1 cellular context compared by ENCODE assay signal in the genomic region with DNA sequence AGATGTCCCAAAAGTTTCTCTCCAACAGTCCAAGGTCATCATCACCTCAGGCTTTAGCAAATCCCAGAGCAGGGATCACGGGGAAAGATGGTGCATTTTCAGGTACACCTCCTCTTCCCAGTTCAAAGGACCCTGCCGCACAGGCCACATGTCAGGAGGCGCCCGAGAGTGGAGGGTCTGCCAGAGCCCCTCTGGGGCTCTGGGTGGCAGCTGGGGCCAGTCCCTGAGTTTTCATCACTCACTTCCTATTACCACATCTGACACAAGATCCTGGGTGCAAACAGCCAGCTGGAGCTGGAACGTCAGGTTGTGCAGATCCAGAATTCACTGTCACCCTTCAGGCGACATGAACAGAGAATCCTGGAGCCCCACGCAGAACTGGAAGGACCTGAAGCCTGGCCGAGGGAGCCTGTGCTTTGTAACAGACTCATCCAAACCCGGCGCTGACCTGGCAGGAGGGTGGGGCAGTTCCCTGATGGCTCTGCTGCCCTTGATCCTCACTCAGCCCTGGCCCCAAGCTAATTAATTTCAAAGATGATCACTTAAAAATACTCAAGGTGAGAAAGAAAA.
TF ChIP-seq lines count a peak whose summit lies in the region.

No MANE protein-coding gene starts in this region.

TF ChIP-seq in WTC11, 78 proteins besides CTCF, POLR2A, EP300 and RAD21 (continued from another document):
- TF ChIP-seq, protein P1, sequence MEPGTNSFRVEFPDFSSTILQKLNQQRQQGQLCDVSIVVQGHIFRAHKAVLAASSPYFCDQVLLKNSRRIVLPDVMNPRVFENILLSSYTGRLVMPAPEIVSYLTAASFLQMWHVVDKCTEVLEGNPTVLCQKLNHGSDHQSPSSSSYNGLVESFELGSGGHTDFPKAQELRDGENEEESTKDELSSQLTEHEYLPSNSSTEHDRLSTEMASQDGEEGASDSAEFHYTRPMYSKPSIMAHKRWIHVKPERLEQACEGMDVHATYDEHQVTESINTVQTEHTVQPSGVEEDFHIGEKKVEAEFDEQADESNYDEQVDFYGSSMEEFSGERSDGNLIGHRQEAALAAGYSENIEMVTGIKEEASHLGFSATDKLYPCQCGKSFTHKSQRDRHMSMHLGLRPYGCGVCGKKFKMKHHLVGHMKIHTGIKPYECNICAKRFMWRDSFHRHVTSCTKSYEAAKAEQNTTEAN (CRISPR knock-in tag; IDR thresholded peaks at IDR 0.05) = no peak
- TF ChIP-seq SOX15 (CRISPR knock-in tag; IDR thresholded peaks at IDR 0.05) = no peak
- TF ChIP-seq, protein P2, sequence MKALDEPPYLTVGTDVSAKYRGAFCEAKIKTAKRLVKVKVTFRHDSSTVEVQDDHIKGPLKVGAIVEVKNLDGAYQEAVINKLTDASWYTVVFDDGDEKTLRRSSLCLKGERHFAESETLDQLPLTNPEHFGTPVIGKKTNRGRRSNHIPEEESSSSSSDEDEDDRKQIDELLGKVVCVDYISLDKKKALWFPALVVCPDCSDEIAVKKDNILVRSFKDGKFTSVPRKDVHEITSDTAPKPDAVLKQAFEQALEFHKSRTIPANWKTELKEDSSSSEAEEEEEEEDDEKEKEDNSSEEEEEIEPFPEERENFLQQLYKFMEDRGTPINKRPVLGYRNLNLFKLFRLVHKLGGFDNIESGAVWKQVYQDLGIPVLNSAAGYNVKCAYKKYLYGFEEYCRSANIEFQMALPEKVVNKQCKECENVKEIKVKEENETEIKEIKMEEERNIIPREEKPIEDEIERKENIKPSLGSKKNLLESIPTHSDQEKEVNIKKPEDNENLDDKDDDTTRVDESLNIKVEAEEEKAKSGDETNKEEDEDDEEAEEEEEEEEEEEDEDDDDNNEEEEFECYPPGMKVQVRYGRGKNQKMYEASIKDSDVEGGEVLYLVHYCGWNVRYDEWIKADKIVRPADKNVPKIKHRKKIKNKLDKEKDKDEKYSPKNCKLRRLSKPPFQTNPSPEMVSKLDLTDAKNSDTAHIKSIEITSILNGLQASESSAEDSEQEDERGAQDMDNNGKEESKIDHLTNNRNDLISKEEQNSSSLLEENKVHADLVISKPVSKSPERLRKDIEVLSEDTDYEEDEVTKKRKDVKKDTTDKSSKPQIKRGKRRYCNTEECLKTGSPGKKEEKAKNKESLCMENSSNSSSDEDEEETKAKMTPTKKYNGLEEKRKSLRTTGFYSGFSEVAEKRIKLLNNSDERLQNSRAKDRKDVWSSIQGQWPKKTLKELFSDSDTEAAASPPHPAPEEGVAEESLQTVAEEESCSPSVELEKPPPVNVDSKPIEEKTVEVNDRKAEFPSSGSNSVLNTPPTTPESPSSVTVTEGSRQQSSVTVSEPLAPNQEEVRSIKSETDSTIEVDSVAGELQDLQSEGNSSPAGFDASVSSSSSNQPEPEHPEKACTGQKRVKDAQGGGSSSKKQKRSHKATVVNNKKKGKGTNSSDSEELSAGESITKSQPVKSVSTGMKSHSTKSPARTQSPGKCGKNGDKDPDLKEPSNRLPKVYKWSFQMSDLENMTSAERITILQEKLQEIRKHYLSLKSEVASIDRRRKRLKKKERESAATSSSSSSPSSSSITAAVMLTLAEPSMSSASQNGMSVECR (CRISPR knock-in tag; IDR thresholded peaks at IDR 0.05; ENCODE audit: borderline replicate concordance) = no peak
- TF ChIP-seq, protein P3, sequence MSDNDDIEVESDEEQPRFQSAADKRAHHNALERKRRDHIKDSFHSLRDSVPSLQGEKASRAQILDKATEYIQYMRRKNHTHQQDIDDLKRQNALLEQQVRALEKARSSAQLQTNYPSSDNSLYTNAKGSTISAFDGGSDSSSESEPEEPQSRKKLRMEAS (CRISPR knock-in tag; IDR thresholded peaks at IDR 0.05) = no peak
- no peak for TF ChIP-seq NFYB (CRISPR knock-in tag; conservative IDR thresholded peaks at IDR 0.05; ENCODE audit: low read depth)
- TF ChIP-seq TEAD4 (CRISPR knock-in tag; IDR thresholded peaks at IDR 0.05) = no peak
- no peak for TF ChIP-seq CBFB (CRISPR knock-in tag; IDR thresholded peaks at IDR 0.05; ENCODE audit: low read depth)
- TF ChIP-seq, protein P4, sequence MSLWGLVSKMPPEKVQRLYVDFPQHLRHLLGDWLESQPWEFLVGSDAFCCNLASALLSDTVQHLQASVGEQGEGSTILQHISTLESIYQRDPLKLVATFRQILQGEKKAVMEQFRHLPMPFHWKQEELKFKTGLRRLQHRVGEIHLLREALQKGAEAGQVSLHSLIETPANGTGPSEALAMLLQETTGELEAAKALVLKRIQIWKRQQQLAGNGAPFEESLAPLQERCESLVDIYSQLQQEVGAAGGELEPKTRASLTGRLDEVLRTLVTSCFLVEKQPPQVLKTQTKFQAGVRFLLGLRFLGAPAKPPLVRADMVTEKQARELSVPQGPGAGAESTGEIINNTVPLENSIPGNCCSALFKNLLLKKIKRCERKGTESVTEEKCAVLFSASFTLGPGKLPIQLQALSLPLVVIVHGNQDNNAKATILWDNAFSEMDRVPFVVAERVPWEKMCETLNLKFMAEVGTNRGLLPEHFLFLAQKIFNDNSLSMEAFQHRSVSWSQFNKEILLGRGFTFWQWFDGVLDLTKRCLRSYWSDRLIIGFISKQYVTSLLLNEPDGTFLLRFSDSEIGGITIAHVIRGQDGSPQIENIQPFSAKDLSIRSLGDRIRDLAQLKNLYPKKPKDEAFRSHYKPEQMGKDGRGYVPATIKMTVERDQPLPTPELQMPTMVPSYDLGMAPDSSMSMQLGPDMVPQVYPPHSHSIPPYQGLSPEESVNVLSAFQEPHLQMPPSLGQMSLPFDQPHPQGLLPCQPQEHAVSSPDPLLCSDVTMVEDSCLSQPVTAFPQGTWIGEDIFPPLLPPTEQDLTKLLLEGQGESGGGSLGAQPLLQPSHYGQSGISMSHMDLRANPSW (CRISPR knock-in tag; conservative IDR thresholded peaks at IDR 0.05; ENCODE audit: low read depth) = no peak
- TF ChIP-seq ZNF671 (CRISPR knock-in tag; IDR thresholded peaks at IDR 0.05) = no peak
- no peak for TF ChIP-seq FOXP1 (CRISPR knock-in tag; IDR thresholded peaks at IDR 0.05; ENCODE audit: borderline replicate concordance)
- TF ChIP-seq, protein P5, sequence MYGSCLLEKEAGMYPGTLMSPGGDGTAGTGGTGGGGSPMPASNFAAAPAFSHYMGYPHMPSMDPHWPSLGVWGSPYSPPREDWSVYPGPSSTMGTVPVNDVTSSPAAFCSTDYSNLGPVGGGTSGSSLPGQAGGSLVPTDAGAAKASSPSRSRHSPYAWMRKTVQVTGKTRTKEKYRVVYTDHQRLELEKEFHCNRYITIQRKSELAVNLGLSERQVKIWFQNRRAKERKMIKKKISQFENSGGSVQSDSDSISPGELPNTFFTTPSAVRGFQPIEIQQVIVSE (CRISPR knock-in tag; IDR thresholded peaks at IDR 0.05; ENCODE audit: borderline replicate concordance) = no peak
